1 cellular context compared by ENCODE assay signal in the genomic region with DNA sequence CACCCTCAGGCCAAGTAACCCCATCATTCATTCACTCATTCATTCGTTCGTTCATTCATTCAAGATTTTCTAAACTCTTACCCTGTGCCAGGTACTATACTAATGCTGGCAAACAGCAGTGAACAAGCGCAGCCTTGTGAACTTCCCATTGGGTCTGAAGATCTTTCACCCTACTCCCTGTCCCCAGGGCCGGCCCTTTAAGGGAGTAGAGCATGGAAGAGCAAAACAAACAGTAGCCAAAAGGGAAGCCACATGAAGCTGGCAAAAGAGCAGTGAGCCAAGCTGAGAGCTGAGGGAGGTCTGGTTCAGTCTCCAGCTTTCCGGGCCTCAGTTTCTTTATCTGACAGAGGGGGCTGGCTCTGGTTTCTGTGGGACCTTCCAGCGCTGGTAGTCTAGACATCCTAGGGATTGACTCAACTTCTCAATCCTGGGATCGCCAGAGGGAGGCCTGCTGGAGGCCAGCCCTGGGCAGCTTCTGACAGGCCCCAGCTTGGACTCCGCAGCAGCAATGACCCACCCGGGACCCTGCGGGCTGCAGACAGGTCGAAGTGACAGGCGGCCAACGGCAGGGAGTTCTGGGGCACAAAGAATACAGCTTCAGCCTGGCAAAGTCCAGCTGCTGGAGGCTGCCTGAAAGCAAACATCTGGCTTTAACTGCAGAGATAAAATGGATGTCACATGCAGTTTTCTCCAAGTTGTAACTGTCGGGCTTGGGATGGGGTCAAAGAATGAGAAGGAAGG.
TF ChIP-seq lines count a peak whose summit lies in the region.

No MANE protein-coding gene starts in this region.

TF ChIP-seq in HCT116, 20 proteins besides CTCF, POLR2A, EP300 and RAD21 (continued from another document):
- TF ChIP-seq, protein P1, sequence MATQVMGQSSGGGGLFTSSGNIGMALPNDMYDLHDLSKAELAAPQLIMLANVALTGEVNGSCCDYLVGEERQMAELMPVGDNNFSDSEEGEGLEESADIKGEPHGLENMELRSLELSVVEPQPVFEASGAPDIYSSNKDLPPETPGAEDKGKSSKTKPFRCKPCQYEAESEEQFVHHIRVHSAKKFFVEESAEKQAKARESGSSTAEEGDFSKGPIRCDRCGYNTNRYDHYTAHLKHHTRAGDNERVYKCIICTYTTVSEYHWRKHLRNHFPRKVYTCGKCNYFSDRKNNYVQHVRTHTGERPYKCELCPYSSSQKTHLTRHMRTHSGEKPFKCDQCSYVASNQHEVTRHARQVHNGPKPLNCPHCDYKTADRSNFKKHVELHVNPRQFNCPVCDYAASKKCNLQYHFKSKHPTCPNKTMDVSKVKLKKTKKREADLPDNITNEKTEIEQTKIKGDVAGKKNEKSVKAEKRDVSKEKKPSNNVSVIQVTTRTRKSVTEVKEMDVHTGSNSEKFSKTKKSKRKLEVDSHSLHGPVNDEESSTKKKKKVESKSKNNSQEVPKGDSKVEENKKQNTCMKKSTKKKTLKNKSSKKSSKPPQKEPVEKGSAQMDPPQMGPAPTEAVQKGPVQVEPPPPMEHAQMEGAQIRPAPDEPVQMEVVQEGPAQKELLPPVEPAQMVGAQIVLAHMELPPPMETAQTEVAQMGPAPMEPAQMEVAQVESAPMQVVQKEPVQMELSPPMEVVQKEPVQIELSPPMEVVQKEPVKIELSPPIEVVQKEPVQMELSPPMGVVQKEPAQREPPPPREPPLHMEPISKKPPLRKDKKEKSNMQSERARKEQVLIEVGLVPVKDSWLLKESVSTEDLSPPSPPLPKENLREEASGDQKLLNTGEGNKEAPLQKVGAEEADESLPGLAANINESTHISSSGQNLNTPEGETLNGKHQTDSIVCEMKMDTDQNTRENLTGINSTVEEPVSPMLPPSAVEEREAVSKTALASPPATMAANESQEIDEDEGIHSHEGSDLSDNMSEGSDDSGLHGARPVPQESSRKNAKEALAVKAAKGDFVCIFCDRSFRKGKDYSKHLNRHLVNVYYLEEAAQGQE (IDR thresholded peaks at IDR 0.05; ENCODE audit: low read depth) = no peak
TF ChIP-seq in HCT116: peak in this region for 0.
